Comparison of ENCODE assay signal across 8 cellular contexts in the genomic region with DNA sequence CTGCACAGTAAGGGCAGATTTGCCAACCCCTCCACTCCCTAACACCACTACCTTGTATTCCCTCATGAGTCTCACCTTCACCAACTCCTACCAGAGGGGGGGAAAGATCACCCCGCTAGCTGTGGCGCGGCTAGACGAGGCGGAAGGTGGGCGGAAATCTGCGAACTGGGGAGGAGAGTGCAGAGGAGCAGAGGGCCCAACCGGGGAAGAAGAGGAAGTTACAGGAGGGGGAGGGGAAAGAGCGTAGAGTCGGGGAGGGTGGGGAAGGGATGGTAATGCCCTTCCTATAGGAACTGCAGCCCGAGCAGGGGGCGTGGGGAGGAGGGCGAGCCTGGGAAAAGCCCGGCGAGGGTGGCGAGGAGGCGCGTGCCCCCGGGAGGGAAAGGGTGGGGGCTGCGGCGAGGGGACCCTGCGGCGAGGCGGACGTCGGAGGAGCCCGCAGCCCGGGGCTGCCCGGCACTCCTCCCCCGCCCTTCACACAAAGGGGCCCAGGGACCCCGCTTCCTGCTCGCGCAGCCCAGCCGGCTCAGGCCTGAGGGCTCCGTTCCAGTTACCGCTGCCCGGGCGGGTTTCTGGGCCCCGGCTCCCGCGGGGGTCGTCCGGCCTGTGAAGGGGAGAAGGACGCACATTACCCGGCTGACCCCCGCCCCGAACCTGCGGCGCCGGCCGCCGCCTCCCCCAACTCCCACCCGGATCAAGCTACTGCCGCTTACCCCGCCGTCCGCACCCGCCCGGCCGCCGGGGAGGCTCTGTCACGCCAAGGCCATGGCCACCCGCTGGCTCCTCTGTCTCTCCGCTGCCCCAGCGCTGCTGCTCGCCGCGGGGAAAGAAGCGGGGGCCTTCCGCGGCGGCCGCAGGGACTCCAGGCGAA. TPM values are rescaled to one million over a fixed set of nuclear protein-coding genes. Genes with fewer than 3 reads are reported as not detected.
A peak's percentile ranks its signal among the peaks of the same experiment; 100 is the strongest.
DNase-seq lines count a peak whose midpoint lies in the region; ATAC-seq, FAIRE-seq and TF ChIP-seq lines count a peak whose summit lies in the region.

No MANE protein-coding gene starts in this region.

- in situ Hi-C loops in GM23248 (cut with MboI): no loop called here

- H3F3A ChIP-seq in GM23248 (ENCODE audit: insufficient read depth): 0 out of 2 replicates have a peak, but pooled peaks cover 5% of the 10 kb centered on the region

- H3K4me1 Mint-ChIP-seq in activated T-helper 1 cell treated with anti-CD3 and anti-CD28 coated beads, Interleukin-12 subunit alpha, Interleukin-12 subunit beta, Interleukin-2, Interleukin-4 antibody, amounts not matched to agents 30 ng/mL and 10 ng/mL and 1 ng/mL, durations not matched to agents 14 hours and 24 hours and 36 hours (ENCODE audit: low read depth): peaks cover 30% of the 10 kb centered on the region
- peaks cover 52% of the 10 kb centered on the region for H3K4me1 Mint-ChIP-seq in nephron
- peaks cover 22% of the 10 kb centered on the region for H3K4me1 Mint-ChIP-seq in stimulated activated naive CD8-positive, alpha-beta T cell treated with anti-CD3 and anti-CD28 coated beads, Interleukin-15, amount 100 ng/mL, for 72 hours

- H3K9me3 Mint-ChIP-seq in activated T-helper 1 cell treated with anti-CD3 and anti-CD28 coated beads, Interleukin-12 subunit alpha, Interleukin-12 subunit beta, Interleukin-2, Interleukin-4 antibody, amounts not matched to agents 30 ng/mL and 10 ng/mL and 1 ng/mL, durations not matched to agents 14 hours and 24 hours and 36 hours: no peaks in the 10 kb centered on the region
- no peaks in the 10 kb centered on the region for H3K9me3 Mint-ChIP-seq in nephron
- no peaks in the 10 kb centered on the region for H3K9me3 Mint-ChIP-seq in stimulated activated naive CD8-positive, alpha-beta T cell treated with anti-CD3 and anti-CD28 coated beads, Interleukin-15, amount 100 ng/mL, for 72 hours

- H3K9ac ChIP-seq in DND-41 (ENCODE audit: low read depth, low read length) (peak overlapping the region; percentile 81), GM23248 (peak overlapping the region; percentile 96)

- peak overlapping the region; percentile 82 for H3K27ac ChIP-seq in DND-41 (ENCODE audit: low read length)
- peak overlapping the region; percentile 90 for H3K27ac ChIP-seq in GM23248
- H3K27ac ChIP-seq in KOPT-K1 (ENCODE audit: low read depth, low read length, poor library complexity, severe bottlenecking): peak overlapping the region; percentile 89

- H3K4me2 ChIP-seq in DND-41 (ENCODE audit: insufficient read depth, low read length) (peak overlapping the region; percentile 73), GM23248 (ENCODE audit: unreplicated experiment) (peak overlapping the region; percentile 88)

- intact Hi-C loops in activated T-helper 1 cell treated with anti-CD3 and anti-CD28 coated beads, Interleukin-12 subunit alpha, Interleukin-12 subunit beta, Interleukin-2, Interleukin-4 antibody, amounts not matched to agents 30 ng/mL and 10 ng/mL and 1 ng/mL, durations not matched to agents 14 hours and 24 hours and 36 hours (cut with micrococcal nuclease): loop anchor here (1.0 to 5.0 kb wide), 7 partner anchors 49 to 1315 kb away; a partner anchor contains a TSS

- H3K27ac Mint-ChIP-seq in activated T-helper 1 cell treated with anti-CD3 and anti-CD28 coated beads, Interleukin-12 subunit alpha, Interleukin-12 subunit beta, Interleukin-2, Interleukin-4 antibody, amounts not matched to agents 30 ng/mL and 10 ng/mL and 1 ng/mL, durations not matched to agents 14 hours and 24 hours and 36 hours: peak overlapping the region; percentile 98
- H3K27ac Mint-ChIP-seq in nephron: peak overlapping the region; percentile 99
- H3K27ac Mint-ChIP-seq in stimulated activated naive CD8-positive, alpha-beta T cell treated with anti-CD3 and anti-CD28 coated beads, Interleukin-15, amount 100 ng/mL, for 72 hours: peak overlapping the region; percentile 97 to 98

- H2AFZ ChIP-seq in DND-41 (ENCODE audit: low read depth, low read length) (peak overlapping the region; percentile 83), GM23248 (peak overlapping the region; percentile 95)

- H3K4me3 Mint-ChIP-seq in activated T-helper 1 cell treated with anti-CD3 and anti-CD28 coated beads, Interleukin-12 subunit alpha, Interleukin-12 subunit beta, Interleukin-2, Interleukin-4 antibody, amounts not matched to agents 30 ng/mL and 10 ng/mL and 1 ng/mL, durations not matched to agents 14 hours and 24 hours and 36 hours: peak overlapping the region; percentile 93
- peak overlapping the region; percentile 92 to 99 (median 96) for H3K4me3 Mint-ChIP-seq in nephron
- H3K4me3 Mint-ChIP-seq in stimulated activated naive CD8-positive, alpha-beta T cell treated with anti-CD3 and anti-CD28 coated beads, Interleukin-15, amount 100 ng/mL, for 72 hours: peak overlapping the region; percentile 90 to 94

- DNase-seq in DND-41 (peak; percentile 81), GM23248 (peak; percentile 85), RCC 7860 (ENCODE audit: low spot score) (peak; percentile 68), fibroblast of peridontal ligament (ENCODE audit: extremely low read depth) (peak; percentile 71)
- peak; percentile 60 for DNase-seq in activated T-helper 1 cell treated with anti-CD3 and anti-CD28 coated beads, Interleukin-12 subunit alpha, Interleukin-12 subunit beta, Interleukin-2, Interleukin-4 antibody, amounts not matched to agents 30 ng/mL and 10 ng/mL and 1 ng/mL, durations not matched to agents 14 hours and 24 hours and 36 hours (ENCODE audit: low spot score)
- peak; percentile 78 to 88 for DNase-seq in stimulated activated naive CD8-positive, alpha-beta T cell treated with anti-CD3 and anti-CD28 coated beads, Interleukin-15, amount 100 ng/mL, for 72 hours

- no peak for FAIRE-seq in RCC 7860 (lab: Jason Lieb, UNC)

- H4K20me1 ChIP-seq in DND-41 (ENCODE audit: insufficient read depth, low read length): no peaks in the 10 kb centered on the region
- no peaks in the 10 kb centered on the region for H4K20me1 ChIP-seq in GM23248 (ENCODE audit: insufficient read depth)

- H3K27me3 Mint-ChIP-seq in activated T-helper 1 cell treated with anti-CD3 and anti-CD28 coated beads, Interleukin-12 subunit alpha, Interleukin-12 subunit beta, Interleukin-2, Interleukin-4 antibody, amounts not matched to agents 30 ng/mL and 10 ng/mL and 1 ng/mL, durations not matched to agents 14 hours and 24 hours and 36 hours (ENCODE audit: insufficient read depth): no peaks in the 10 kb centered on the region
- H3K27me3 Mint-ChIP-seq in nephron (ENCODE audit: low read depth): no peaks in the 10 kb centered on the region
- no peaks in the 10 kb centered on the region for H3K27me3 Mint-ChIP-seq in stimulated activated naive CD8-positive, alpha-beta T cell treated with anti-CD3 and anti-CD28 coated beads, Interleukin-15, amount 100 ng/mL, for 72 hours

- H3K36me3 ChIP-seq in DND-41 (ENCODE audit: insufficient read depth, low read length) (peaks cover 15% of the 10 kb centered on the region), GM23248 (ENCODE audit: low read depth) (peaks cover 11% of the 10 kb centered on the region; the same call in 1 of the 2 replicates), KOPT-K1 (ENCODE audit: insufficient read depth, low read length) (peaks cover 25% of the 10 kb centered on the region)

- TF ChIP-seq CTCF in DND-41 (IDR thresholded peaks at IDR 0.05; ENCODE audit: borderline replicate concordance, extremely low read depth, low read length, poor library complexity, severe bottlenecking) (no peak), nephron (IDR thresholded peaks at IDR 0.05; ENCODE audit: unreplicated experiment in 3 of 3) (no peak)

- H3K9me3 ChIP-seq in DND-41 (ENCODE audit: insufficient read depth, low read length, severe bottlenecking): no peaks in the 10 kb centered on the region
- no peaks in the 10 kb centered on the region for H3K9me3 ChIP-seq in GM23248 (ENCODE audit: low read depth)
- no peaks in the 10 kb centered on the region for H3K9me3 ChIP-seq in KOPT-K1 (ENCODE audit: insufficient read depth, low read length, poor library complexity, severe bottlenecking)

- H3K4me1 ChIP-seq in DND-41 (ENCODE audit: insufficient read depth, low read length) (peaks cover 27% of the 10 kb centered on the region), GM23248 (ENCODE audit: insufficient read depth) (peaks cover 12% of the 10 kb centered on the region; the same call in 1 of the 2 replicates)

- peak; percentile 82 for ATAC-seq in DND-41 (ENCODE audit: insufficient read depth, low read depth)
- peak; percentile 82 for ATAC-seq in stimulated activated naive CD8-positive, alpha-beta T cell treated with anti-CD3 and anti-CD28 coated beads, Interleukin-15, amount 100 ng/mL, for 72 hours

- H3K79me2 ChIP-seq in DND-41 (ENCODE audit: insufficient read depth, low read length) (peaks cover 25% of the 10 kb centered on the region), GM23248 (ENCODE audit: insufficient read depth) (peaks cover 37% of the 10 kb centered on the region)

- H3K4me3 ChIP-seq in DND-41 (ENCODE audit: low read depth in 1 of 2, low read length in 2 of 2) (peak overlapping the region; percentile 49 to 85; a peak in 3 of 4 replicates), GM23248 (peak overlapping the region; percentile 97)

- no peaks in the 10 kb centered on the region for H3K9me2 ChIP-seq in GM23248 (ENCODE audit: insufficient read depth)

- 0% methylated on average over 1 to 25 of the region's 74 CpGs for WGBS in GM23248 (ENCODE audit: low coverage in 1 of 2, low lambda C conversion rate in 2 of 2, missing lambda C conversion rate in 2 of 2), 2 experiments

- no peaks in the 10 kb centered on the region for H3K27me3 ChIP-seq in DND-41 (ENCODE audit: insufficient read depth, low read length, poor library complexity)
- H3K27me3 ChIP-seq in GM23248 (replicated peaks; ENCODE audit: insufficient read depth): no peaks in the 10 kb centered on the region

- H3K36me3 Mint-ChIP-seq in activated T-helper 1 cell treated with anti-CD3 and anti-CD28 coated beads, Interleukin-12 subunit alpha, Interleukin-12 subunit beta, Interleukin-2, Interleukin-4 antibody, amounts not matched to agents 30 ng/mL and 10 ng/mL and 1 ng/mL, durations not matched to agents 14 hours and 24 hours and 36 hours (ENCODE audit: low read depth): peaks cover 19% of the 10 kb centered on the region
- peaks cover 21% of the 10 kb centered on the region for H3K36me3 Mint-ChIP-seq in nephron (ENCODE audit: low read depth)

RNA-seq across cellular contexts. Expression of a gene that starts 1.8 kb away (rescaled TPM):
- total RNA-seq in GM23248 (2014; rRNA removed; shearing (Covaris generic)): 18.3 and 21.2 TPM in 2 replicates
- 15.2 and 15.7 TPM in 2 replicates for polyA plus RNA-seq in GM23248 (2016; fragmentation: Nextera tagmentation; extraction: Ambion mirVana)
- total RNA-seq in activated T-helper 1 cell treated with anti-CD3 and anti-CD28 coated beads, Interleukin-12 subunit alpha, Interleukin-12 subunit beta, Interleukin-2, Interleukin-4 antibody, amounts not matched to agents 30 ng/mL and 10 ng/mL and 1 ng/mL, durations not matched to agents 14 hours and 24 hours and 36 hours: 33.8 and 37.6 TPM in 2 replicates

Comparison
In these comparisons a context has a peak if more than half of its experiments do, and no peak if none do; other contexts are left out.
1. Peak in every context shown above with its lines: DNase-seq, ATAC-seq, H3K4me3 ChIP-seq and H3K27ac ChIP-seq.